Comparison of ENCODE assay signal across 19 cellular contexts in genomic region chr10:17010363-17011145, GRCh38.
A peak's percentile ranks its signal among the peaks of the same experiment; 100 is the strongest.
DNase-seq lines count a peak whose midpoint lies in the region; ATAC-seq and TF ChIP-seq lines count a peak whose summit lies in the region.
"Had no signal": no experiment of that assay in that cellular context is flagged by ENCODE, and none has a peak within 500 bp of the region (broad histone marks: within the 10 kb centered on the region; RNA-seq: fewer than 3 reads in every experiment).

No MANE protein-coding gene starts in this region.

- CTCF ChIA-PET in activated CD4-positive, alpha-beta T cell treated with anti-CD3 and anti-CD28 coated beads for 36 hours (lab: Charles Lee) = interaction anchor here (2.6 kb wide), 1 partner anchor 8 kb away, joined by 8 read pairs; no protein-coding TSS in a partner anchor

- H3K4me1 Mint-ChIP-seq in osteocyte (ENCODE audit: unreplicated experiment) = peaks cover 17% of the 10 kb centered on the region
- peaks cover 35% of the 10 kb centered on the region for H3K4me1 Mint-ChIP-seq in activated CD4-positive, alpha-beta T cell treated with anti-CD3 and anti-CD28 coated beads for 36 hours
- H3K4me1 Mint-ChIP-seq: immature natural killer cell, memory B cell had no signal

- peak overlapping the region; percentile 76 for H3K27ac Mint-ChIP-seq in osteocyte (ENCODE audit: unreplicated experiment)
- H3K27ac Mint-ChIP-seq in activated CD4-positive, alpha-beta T cell treated with anti-CD3 and anti-CD28 coated beads for 36 hours = no peak overlapping the region
- H3K27ac Mint-ChIP-seq: activated CD4-positive, alpha-beta T cell treated with anti-CD3 and anti-CD28 coated beads, Interleukin-2, amount 10 ng/mL, durations not matched to agents 24 days and 14 days; memory B cell; progenitor cell of endocrine pancreas had no signal

- TF ChIP-seq CTCF in Peyer's patch (IDR thresholded peaks at IDR 0.05) (no peak), esophagus muscularis mucosa (IDR thresholded peaks at IDR 0.05) (no peak), osteocyte (IDR thresholded peaks at IDR 0.05) (no peak), tibial artery (IDR thresholded peaks at IDR 0.05) (no peak)

- H3K9me3 ChIP-seq in Peyer's patch (no peaks in the 10 kb centered on the region), esophagus muscularis mucosa (no peaks in the 10 kb centered on the region), tibial artery (no peaks in the 10 kb centered on the region)

- H3K27me3 ChIP-seq in Peyer's patch (no peaks in the 10 kb centered on the region), esophagus muscularis mucosa (no peaks in the 10 kb centered on the region), tibial artery (no peaks in the 10 kb centered on the region)

- H3K36me3 ChIP-seq in Peyer's patch (no peaks in the 10 kb centered on the region), esophagus muscularis mucosa (no peaks in the 10 kb centered on the region), tibial artery (no peaks in the 10 kb centered on the region)

- TF ChIP-seq POLR2A in Peyer's patch (IDR thresholded peaks at IDR 0.05) (no peak), esophagus muscularis mucosa (IDR thresholded peaks at IDR 0.05; ENCODE audit: low read depth) (no peak)

- DNase-seq in Peyer's patch = no peak
- no peak for DNase-seq in esophagus muscularis mucosa (ENCODE audit: extremely low spot score)
- DNase-seq in osteocyte (ENCODE audit: extremely low spot score, unreplicated experiment) = no peak
- no peak for DNase-seq in tibial artery
- no peak for DNase-seq in activated CD4-positive, alpha-beta T cell treated with anti-CD3 and anti-CD28 coated beads for 36 hours
- no peak for DNase-seq in NCI-H146 treated with DMSO at 0.1 percent for 48 hours (lab: John Stamatoyannopoulos, UW; ENCODE audit: unreplicated experiment)
- DNase-seq: activated CD4-positive, alpha-beta T cell treated with anti-CD3 and anti-CD28 coated beads, Interleukin-2, amount 10 ng/mL, durations not matched to agents 24 days and 14 days; activated effector memory CD4-positive, alpha-beta T cell treated with Interleukin-2 at 50 U/mL for 16 hours; caudate nucleus; immature natural killer cell; NCI-H1092; NCI-H2107; NCI-H510A treated with DMSO at 0.1 percent for 48 hours; T-helper 1 cell had no signal

- H3K4me3 ChIP-seq in Peyer's patch (no peak overlapping the region), esophagus muscularis mucosa (no peak overlapping the region), tibial artery (no peak overlapping the region)

- peaks cover 7% of the 10 kb centered on the region for H3K9me3 Mint-ChIP-seq in osteocyte (ENCODE audit: unreplicated experiment)
- peaks cover 4% of the 10 kb centered on the region for H3K9me3 Mint-ChIP-seq in activated CD4-positive, alpha-beta T cell treated with anti-CD3 and anti-CD28 coated beads for 36 hours (ENCODE audit: low read depth)
- H3K9me3 Mint-ChIP-seq: activated CD4-positive, alpha-beta T cell treated with anti-CD3 and anti-CD28 coated beads, Interleukin-2, amount 10 ng/mL, durations not matched to agents 24 days and 14 days had no signal

- 83% methylated on average over 2 of the region's 2 CpGs for WGBS in esophagus muscularis mucosa

- POLR2A ChIA-PET in activated CD4-positive, alpha-beta T cell treated with anti-CD3 and anti-CD28 coated beads for 36 hours (lab: Charles Lee) = no interaction called here

- intact Hi-C loops in esophagus muscularis mucosa (cut with DNase I) (no loop called here), tibial artery (cut with DNase I; ENCODE audit: low total_unique reads) (no loop called here)
- intact Hi-C loops in activated CD4-positive, alpha-beta T cell treated with anti-CD3 and anti-CD28 coated beads for 36 hours (cut with DNase I, micrococcal nuclease) = no loop called here

- H3K27ac ChIP-seq in Peyer's patch (peak overlapping the region; percentile 20 to 77 (median 48)), esophagus muscularis mucosa (replicated peaks in 1 of 4) (peak overlapping the region; percentile 28 to 75 (median 68)), tibial artery (peak overlapping the region; percentile 57 to 64)
- H3K27ac ChIP-seq: KMS-11 had no signal

- H3K27me3 Mint-ChIP-seq in osteocyte (ENCODE audit: unreplicated experiment) = no peaks in the 10 kb centered on the region
- no peaks in the 10 kb centered on the region for H3K27me3 Mint-ChIP-seq in activated CD4-positive, alpha-beta T cell treated with anti-CD3 and anti-CD28 coated beads for 36 hours
- H3K27me3 Mint-ChIP-seq: progenitor cell of endocrine pancreas had no signal

- H3K36me3 Mint-ChIP-seq in osteocyte (ENCODE audit: unreplicated experiment) = no peaks in the 10 kb centered on the region
- peaks cover 7% of the 10 kb centered on the region for H3K36me3 Mint-ChIP-seq in activated CD4-positive, alpha-beta T cell treated with anti-CD3 and anti-CD28 coated beads for 36 hours (ENCODE audit: low read depth)

- ATAC-seq in GM19395 (IDR thresholded peaks at IDR 0.05; ENCODE audit: unreplicated experiment) = no peak
- ATAC-seq in activated CD4-positive, alpha-beta T cell treated with anti-CD3 and anti-CD28 coated beads for 36 hours = no peak

- H3K4me3 Mint-ChIP-seq in osteocyte (ENCODE audit: unreplicated experiment) = no peak overlapping the region
- no peak overlapping the region for H3K4me3 Mint-ChIP-seq in activated CD4-positive, alpha-beta T cell treated with anti-CD3 and anti-CD28 coated beads for 36 hours
- H3K4me3 Mint-ChIP-seq: activated CD4-positive, alpha-beta T cell treated with anti-CD3 and anti-CD28 coated beads, Interleukin-2, amount 10 ng/mL, durations not matched to agents 24 days and 14 days; immature natural killer cell; memory B cell; nephron had no signal

- peaks cover 0 to 7% (median 0%) of the 10 kb centered on the region in 4 donors for H3K4me1 ChIP-seq in Peyer's patch
- peaks cover 30 to 45% (median 40%) of the 10 kb centered on the region in 4 donors for H3K4me1 ChIP-seq in esophagus muscularis mucosa
- H3K4me1 ChIP-seq in tibial artery = peaks cover 0 to 40% (median 27%) of the 10 kb centered on the region in 4 donors

- no peak for TF ChIP-seq EP300 in esophagus muscularis mucosa (IDR thresholded peaks at IDR 0.05)
